ENCODE assay signal across 11 cellular contexts in the genomic region with DNA sequence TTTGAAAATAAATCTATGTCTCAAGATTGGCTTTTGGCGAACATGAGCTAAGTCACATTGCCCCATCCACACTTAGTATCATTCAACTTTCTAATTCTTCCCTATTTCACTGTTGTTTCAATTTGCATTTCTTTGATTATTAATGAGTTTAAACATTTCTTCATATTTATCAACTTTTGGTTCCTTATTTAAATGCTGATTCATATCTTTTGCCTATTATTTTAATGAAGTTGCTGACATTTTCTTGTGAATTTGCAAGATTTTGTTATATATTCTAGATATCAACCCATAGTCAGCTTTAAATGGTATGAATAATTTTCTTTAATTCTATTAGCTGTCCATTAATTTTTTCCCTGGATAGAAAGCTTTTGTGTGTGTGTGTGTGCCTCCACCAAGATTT. TPM values are rescaled to one million over a fixed set of nuclear protein-coding genes. Genes with fewer than 3 reads are reported as not detected.
"Had no signal": no experiment of that assay in that cellular context is flagged by ENCODE, and none has a peak within 500 bp of the region (broad histone marks: within the 10 kb centered on the region; RNA-seq: fewer than 3 reads in every experiment).

No MANE protein-coding gene starts in this region.

- H3K36me3 ChIP-seq: HAP-1 had no signal

- H3K9ac ChIP-seq: GM23248 had no signal

- H3K4me1 ChIP-seq: HAP-1 had no signal

- H3K4me3 ChIP-seq: GM23248, HAP-1 had no signal

- ATAC-seq: HCT116 had no signal

- H3K9me3 ChIP-seq: HAP-1 had no signal

- H3K27ac ChIP-seq: GM23248, HL-60 had no signal

- H2AFZ ChIP-seq: GM23248 had no signal

- DNase-seq: GM23248, GOT3, H7, HFFc6, KG1 had no signal

RNA-seq across cellular contexts. Expression of a gene that starts 14.4 kb away (rescaled TPM):
- total RNA-seq: GM23248, H4, H7, HFFc6, HT1080 had no signal
- polyA plus RNA-seq: GM23248, IgD-negative memory B cell had no signal

RNA-seq across cellular contexts. Expression of a gene that starts 33.2 kb away (rescaled TPM):
- total RNA-seq: HFFc6 had no signal
